ENCODE assay signal across 14 cellular contexts in the genomic region with DNA sequence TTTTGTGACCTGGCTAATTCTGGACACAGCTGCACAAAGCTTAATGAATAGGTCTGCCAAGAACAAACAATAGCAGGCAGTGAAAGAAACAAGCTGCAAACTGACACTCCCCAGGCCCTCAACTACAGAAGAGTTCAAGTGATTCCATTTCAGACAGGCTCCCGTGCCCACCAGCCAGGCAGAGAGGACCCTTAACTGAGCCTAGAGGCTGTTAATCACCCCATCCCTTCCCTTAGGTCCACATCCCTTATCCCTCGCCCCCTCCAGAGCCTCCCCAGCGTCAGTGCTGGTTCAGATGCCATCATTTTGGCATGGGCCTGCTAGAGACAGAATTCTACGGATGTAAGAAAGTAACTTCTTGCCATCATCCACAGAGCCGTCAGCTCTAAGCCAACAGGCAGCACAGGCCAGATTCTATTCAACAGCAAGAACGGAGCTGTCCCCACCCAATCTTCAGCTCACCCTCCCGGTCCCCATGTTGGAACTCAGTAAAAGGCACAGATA. TPM values are rescaled to one million over a fixed set of nuclear protein-coding genes. Genes with fewer than 3 reads are reported as not detected.
A peak's percentile ranks its signal among the peaks of the same experiment; 100 is the strongest.
DNase-seq lines count a peak whose midpoint lies in the region; TF ChIP-seq lines count a peak whose summit lies in the region.
"Had no signal": no experiment of that assay in that cellular context is flagged by ENCODE, and none has a peak within 500 bp of the region (broad histone marks: within the 10 kb centered on the region; RNA-seq: fewer than 3 reads in every experiment).

No MANE protein-coding gene starts in this region.

- TF ChIP-seq POLR2A in testis (IDR thresholded peaks at IDR 0.05): no peak
- TF ChIP-seq POLR2A in thyroid gland (IDR thresholded peaks at IDR 0.05): no peak

- CTCF ChIA-PET in CD8-positive, alpha-beta memory T cell (lab: Charles Lee): interaction anchor here (0.7 to 1.3 kb wide), 2 partner anchors 9 to 69 kb away, joined by 3 to 4 read pairs; no protein-coding TSS in a partner anchor

- H3K4me1 Mint-ChIP-seq in CD8-positive, alpha-beta memory T cell: peaks cover 32 to 38% (median 38%) of the 10 kb centered on the region in 3 donors

- peaks cover 6% of the 10 kb centered on the region for H3K4me1 ChIP-seq in endocrine pancreas (ENCODE audit: control insufficient read depth, insufficient read depth, low read length)
- peaks cover 18% of the 10 kb centered on the region for H3K4me1 ChIP-seq in mesendoderm (ENCODE audit: control insufficient read depth, low read depth, low read length)
- peaks cover 40% of the 10 kb centered on the region for H3K4me1 ChIP-seq in testis
- H3K4me1 ChIP-seq in CD8-positive, alpha-beta memory T cell (ENCODE audit: insufficient read depth, low read length): peaks cover 10% of the 10 kb centered on the region
- H3K4me1 ChIP-seq in thyroid gland: peaks cover 8 to 23% of the 10 kb centered on the region in 2 donors

- POLR2A ChIA-PET in CD8-positive, alpha-beta memory T cell (lab: Charles Lee): no interaction called here

- no peak overlapping the region for H3K23ac ChIP-seq in mesendoderm (ENCODE audit: low read length)

- no peak overlapping the region for H3K27ac ChIP-seq in mesendoderm (ENCODE audit: low read depth, low read length)
- peak overlapping the region; percentile 67 to 76 for H3K27ac ChIP-seq in testis
- H3K27ac ChIP-seq in CD8-positive, alpha-beta memory T cell (ENCODE audit: low read depth, low read length): no peak overlapping the region
- peak overlapping the region in 1 of 3 donors; percentile 16 for H3K27ac ChIP-seq in thyroid gland

- no CpG with 5 or more reads among the region's 7 CpGs for WGBS in mesendoderm (ENCODE audit: extremely low coverage, insufficient coverage, low lambda C conversion rate)
- 37 to 42% methylated on average over 7 of the region's 7 CpGs for WGBS in testis, 2 donors
- WGBS in thyroid gland, 2 donors: 65 to 69% methylated on average over 6 to 7 of the region's 7 CpGs

- H3K79me2 ChIP-seq in mesendoderm (ENCODE audit: control insufficient read depth, insufficient read depth, low read length): peaks cover 7% of the 10 kb centered on the region

- peaks cover 0 to 3% of the 10 kb centered on the region in 2 donors for H3K27me3 Mint-ChIP-seq in CD8-positive, alpha-beta memory T cell

- H3K9ac ChIP-seq in endocrine pancreas (ENCODE audit: control insufficient read depth, insufficient read depth, low read length): peak overlapping the region; percentile 38
- H3K9ac ChIP-seq in mesendoderm (ENCODE audit: low read length): no peak overlapping the region

- intact Hi-C loops in testis (cut with DNase I; ENCODE audit: low total_unique reads) (no loop called here), thyroid gland (cut with DNase I) (no loop called here), posterior vena cava (cut with DNase I) (no loop called here)

- H3K4me3 Mint-ChIP-seq in CD8-positive, alpha-beta memory T cell: no peak overlapping the region

- no peaks in the 10 kb centered on the region for H3K9me3 ChIP-seq in endocrine pancreas (ENCODE audit: control insufficient read depth, low read length)
- no peaks in the 10 kb centered on the region for H3K9me3 ChIP-seq in testis
- no peaks in the 10 kb centered on the region for H3K9me3 ChIP-seq in CD8-positive, alpha-beta memory T cell (ENCODE audit: low read length)
- H3K9me3 ChIP-seq in thyroid gland: no peaks in the 10 kb centered on the region

- H4K5ac ChIP-seq in mesendoderm (ENCODE audit: low read length): no peak overlapping the region

- H2BK5ac ChIP-seq in mesendoderm (ENCODE audit: low read length): no peak overlapping the region

- peak; percentile 54 for DNase-seq in NCI-H2196 (lab: John Stamatoyannopoulos, UW; ENCODE audit: unreplicated experiment)
- DNase-seq in mesendoderm: no peak
- DNase-seq in testis: no peak
- DNase-seq in stimulated activated CD4-positive, alpha-beta T cell treated with anti-CD3 and anti-CD28 coated beads, Interleukin-15, amount 100 ng/mL, for 24 hours: no peak
- no peak for DNase-seq in CD8-positive, alpha-beta memory T cell
- DNase-seq in thyroid gland: no peak
- DNase-seq in posterior vena cava (ENCODE audit: low spot score): no peak
- DNase-seq: NCI-H524 treated with DMSO at 0.1 percent for 48 hours; stimulated activated naive CD4-positive, alpha-beta T cell had no signal

- H3K9me3 Mint-ChIP-seq in CD8-positive, alpha-beta memory T cell: no peaks in the 10 kb centered on the region

- no peak overlapping the region for H3K4ac ChIP-seq in mesendoderm (ENCODE audit: low read depth, low read length)

- no peak overlapping the region for H3K56ac ChIP-seq in mesendoderm (ENCODE audit: low read length)

- H3K4me2 ChIP-seq in mesendoderm (ENCODE audit: low read length): no peak overlapping the region

- peak overlapping the region; percentile 15 for H3K18ac ChIP-seq in mesendoderm (ENCODE audit: low read length)

- H3K36me3 ChIP-seq in endocrine pancreas (ENCODE audit: control insufficient read depth, insufficient read depth, low read length) (no peaks in the 10 kb centered on the region), mesendoderm (ENCODE audit: control insufficient read depth, insufficient read depth, low read length) (no peaks in the 10 kb centered on the region), testis (ENCODE audit: low read depth, missing control alignments) (no peaks in the 10 kb centered on the region), thyroid gland (no peaks in the 10 kb centered on the region)
- H3K36me3 ChIP-seq in CD8-positive, alpha-beta memory T cell (ENCODE audit: insufficient read depth, low read length): no peaks in the 10 kb centered on the region

- no peak overlapping the region for H2BK15ac ChIP-seq in mesendoderm (replicated peaks; ENCODE audit: low read depth)

- H4K8ac ChIP-seq in mesendoderm (ENCODE audit: low read depth, low read length): no peak overlapping the region

- H3K4me3 ChIP-seq in endocrine pancreas (ENCODE audit: control insufficient read depth, insufficient read depth, low read length) (no peak overlapping the region), mesendoderm (ENCODE audit: low read length) (no peak overlapping the region), testis (no peak overlapping the region), thyroid gland (replicated peaks in 1 of 3) (no peak overlapping the region)
- no peak overlapping the region for H3K4me3 ChIP-seq in CD8-positive, alpha-beta memory T cell (ENCODE audit: low read length)

- peaks cover 0 to 9% (median 0%) of the 10 kb centered on the region in 3 donors for H3K36me3 Mint-ChIP-seq in CD8-positive, alpha-beta memory T cell

- H2AK5ac ChIP-seq in mesendoderm (ENCODE audit: low read length): no peak overlapping the region

- TF ChIP-seq CTCF in testis (IDR thresholded peaks at IDR 0.05): no peak
- no peak for TF ChIP-seq CTCF in thyroid gland (IDR thresholded peaks at IDR 0.05)

- no peaks in the 10 kb centered on the region for H3K27me3 ChIP-seq in endocrine pancreas (ENCODE audit: control insufficient read depth, insufficient read depth, low read length)
- H3K27me3 ChIP-seq in mesendoderm (ENCODE audit: insufficient read depth, low read length, poor library complexity): no peaks in the 10 kb centered on the region
- H3K27me3 ChIP-seq in testis: no peaks in the 10 kb centered on the region
- H3K27me3 ChIP-seq in CD8-positive, alpha-beta memory T cell (ENCODE audit: insufficient read depth, low read length, poor library complexity, severe bottlenecking): no peaks in the 10 kb centered on the region
- no peaks in the 10 kb centered on the region for H3K27me3 ChIP-seq in thyroid gland

- H3K27ac Mint-ChIP-seq in CD8-positive, alpha-beta memory T cell: peak overlapping the region in 3 of 8 donors; percentile 18 to 86 (median 39)

- H3K79me1 ChIP-seq in mesendoderm (ENCODE audit: low read length): peaks cover 2% of the 10 kb centered on the region

- H2BK120ac ChIP-seq in mesendoderm (ENCODE audit: low read depth, low read length): no peak overlapping the region

RNA-seq across cellular contexts. Expression of a gene that starts 7.2 kb away (rescaled TPM):
- polyA plus RNA-seq in mesendoderm (2013, experiment 1 of 2): 79.8 TPM
- polyA plus RNA-seq in mesendoderm (2013, experiment 2 of 2): 88.2 TPM
- total RNA-seq in testis (10 to 100 TPM; 77.2 to 96.0 TPM), thyroid gland (10 to 100 TPM; 45.7 to 95.3 (median 64.5) TPM), posterior vena cava (10 to 100 TPM; 39.8 to 46.7 TPM)
- polyA plus RNA-seq in testis (ENCODE audit: insufficient read depth, low read depth, low replicate concordance): 126 TPM
- total RNA-seq in CD8-positive, alpha-beta memory T cell: 10 to 100 TPM; 70.3 to 77.7 TPM
- polyA plus RNA-seq in CD8-positive, alpha-beta memory T cell: 87.8 TPM

RNA-seq across cellular contexts. Expression of a gene that starts 31.1 kb away (rescaled TPM):
- not detected for polyA plus RNA-seq in mesendoderm (2013, experiment 1 of 2)
- under 0.01 TPM for polyA plus RNA-seq in mesendoderm (2013, experiment 2 of 2)
- 10 to 100 TPM in 1 of 2 donors, 1 to 10 TPM in 1; 9.8 to 22.1 TPM for total RNA-seq in testis
- polyA plus RNA-seq in testis (ENCODE audit: insufficient read depth, low read depth, low replicate concordance): 13.7 TPM
- total RNA-seq in CD8-positive, alpha-beta memory T cell: not detected
- not detected for polyA plus RNA-seq in CD8-positive, alpha-beta memory T cell
- total RNA-seq in thyroid gland: not detected
- total RNA-seq in posterior vena cava: not detected
- total RNA-seq: cerebellum, Daoy, HT-29, skeletal muscle tissue had no signal

Comparison
In these comparisons a context has a peak if more than half of its experiments do, and no peak if none do; other contexts are left out.
1. H3K27ac ChIP-seq: peak in testis (2 of 2); none in mesendoderm (single experiment) and CD8-positive, alpha-beta memory T cell (single experiment).
2. RNA of a gene that starts 31.1 kb away (total RNA-seq): 9.8 to 22.1 TPM in testis; not detected in CD8-positive, alpha-beta memory T cell, not detected in thyroid gland and not detected in posterior vena cava; every median in the first group is over 10 times any median in the second.